Comparison of ENCODE assay signal across 1 cellular context in genomic region chr9:122090981-122091380, GRCh38.
TF ChIP-seq lines count a peak whose summit lies in the region.

No MANE protein-coding gene starts in this region.

TF ChIP-seq in SK-N-SH, 30 proteins besides CTCF, POLR2A, EP300 and RAD21 (continued from another document):
- TF ChIP-seq ZBTB33 (IDR thresholded peaks at IDR 0.05; ENCODE audit: borderline replicate concordance, low read depth): no peak
- TF ChIP-seq FOSL2 (IDR thresholded peaks at IDR 0.05; ENCODE audit: borderline replicate concordance, low read depth): no peak
- TF ChIP-seq RFX5 (IDR thresholded peaks at IDR 0.05; ENCODE audit: low read length): no peak
- no peak for TF ChIP-seq RXRA (IDR thresholded peaks at IDR 0.05; ENCODE audit: borderline replicate concordance, low read depth)
- no peak for TF ChIP-seq TEAD4 (IDR thresholded peaks at IDR 0.05; ENCODE audit: borderline replicate concordance, insufficient read depth)
- no peak for TF ChIP-seq FOXM1 (IDR thresholded peaks at IDR 0.05; ENCODE audit: low read depth)
- no peak for TF ChIP-seq REST (IDR thresholded peaks at IDR 0.05; ENCODE audit: low read depth, low read length)
- TF ChIP-seq IRF3 (IDR thresholded peaks at IDR 0.05; ENCODE audit: low read depth, low read length): no peak
- no peak for TF ChIP-seq MXI1 (IDR thresholded peaks at IDR 0.05; ENCODE audit: low read depth, low read length)
- no peak for TF ChIP-seq SMC3 (IDR thresholded peaks at IDR 0.05; ENCODE audit: low read depth, low read length)
